In the genomic region with DNA sequence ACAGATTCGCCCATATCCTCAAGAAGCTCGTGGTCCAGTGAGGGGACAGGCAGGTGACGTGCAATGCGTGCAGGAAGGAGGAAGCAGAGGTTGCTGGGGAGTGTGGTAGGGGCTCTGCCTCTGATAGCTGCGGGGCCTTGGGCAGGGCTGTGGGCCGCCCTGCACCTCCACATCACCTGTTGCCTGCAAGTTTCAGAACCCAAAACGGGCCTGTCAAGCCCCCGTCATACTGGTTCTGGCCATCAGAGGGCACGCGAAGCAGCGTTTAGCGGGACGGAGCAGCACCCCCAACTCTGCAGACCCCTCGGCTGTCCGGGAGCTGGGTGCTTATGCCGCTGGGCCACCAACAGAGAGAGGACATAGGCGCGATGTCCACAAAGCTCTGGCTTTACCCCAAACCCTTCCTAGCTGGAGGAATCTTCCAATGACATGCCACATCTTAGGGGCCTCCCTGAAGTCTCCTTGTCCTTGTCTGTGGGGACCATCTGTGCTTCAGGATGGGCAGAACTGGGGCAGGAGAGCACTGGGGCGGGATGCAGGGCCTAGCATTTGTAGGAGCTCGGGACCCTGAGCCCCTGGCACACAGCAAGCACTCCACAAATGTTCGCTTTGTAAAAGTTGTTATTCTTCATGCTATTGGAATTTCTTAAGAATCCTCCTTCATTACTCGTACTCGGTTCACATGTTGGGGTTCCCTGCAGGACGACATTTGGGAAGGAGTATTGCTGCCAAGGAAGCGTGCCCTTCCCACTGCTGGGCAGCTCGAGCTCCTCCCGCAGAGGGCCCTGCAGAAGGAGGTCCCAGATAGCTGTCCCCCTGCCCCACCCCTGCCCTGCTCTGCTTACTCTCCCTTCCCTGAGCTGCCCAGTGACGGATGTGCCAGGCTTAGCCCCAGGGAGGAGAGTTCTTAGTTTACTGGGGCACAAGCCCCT, we compare ENCODE assay signal across 8 cellular contexts.
DNase-seq lines count a peak whose midpoint lies in the region; TF ChIP-seq lines count a peak whose summit lies in the region.

No MANE protein-coding gene starts in this region.

- H3K36me3 Mint-ChIP-seq in activated CD4-positive, alpha-beta memory T cell treated with anti-CD3 and anti-CD28 coated beads for 36 hours: no peaks in the 10 kb centered on the region
- H3K36me3 Mint-ChIP-seq in glutamatergic neuron (ENCODE audit: unreplicated experiment): no peaks in the 10 kb centered on the region

- peaks cover 11% of the 10 kb centered on the region for H3K27me3 Mint-ChIP-seq in activated CD4-positive, alpha-beta memory T cell treated with anti-CD3 and anti-CD28 coated beads for 36 hours
- peaks cover 2% of the 10 kb centered on the region for H3K27me3 Mint-ChIP-seq in glutamatergic neuron (ENCODE audit: unreplicated experiment)

- H3K36me3 ChIP-seq in ovary: no peaks in the 10 kb centered on the region

- H3K4me3 Mint-ChIP-seq in activated CD4-positive, alpha-beta memory T cell treated with anti-CD3 and anti-CD28 coated beads for 36 hours: no peak overlapping the region
- H3K4me3 Mint-ChIP-seq in glutamatergic neuron (ENCODE audit: unreplicated experiment): no peak overlapping the region

- no peaks in the 10 kb centered on the region for H3K4me1 Mint-ChIP-seq in activated CD4-positive, alpha-beta memory T cell treated with anti-CD3 and anti-CD28 coated beads for 36 hours (ENCODE audit: low read depth)
- H3K4me1 Mint-ChIP-seq in glutamatergic neuron (ENCODE audit: low read depth, unreplicated experiment): peaks cover 2% of the 10 kb centered on the region

- no peaks in the 10 kb centered on the region for H3K9me3 ChIP-seq in ovary

- CTCF ChIA-PET in activated CD4-positive, alpha-beta memory T cell treated with anti-CD3 and anti-CD28 coated beads for 36 hours (lab: Charles Lee): interaction anchor here (0.6 to 2.0 kb wide), 9 partner anchors 73 to 330 kb away, joined by 3 to 6 read pairs (median 4); no protein-coding TSS in a partner anchor

- no peaks in the 10 kb centered on the region for H3K4me1 ChIP-seq in ovary (ENCODE audit: insufficient read depth)

- DNase-seq in GM13976 (ENCODE audit: low spot score): no peak
- DNase-seq in activated CD4-positive, alpha-beta memory T cell treated with anti-CD3 and anti-CD28 coated beads for 36 hours: peak; percentile 34
- peak in 1 of 2 donors; percentile 37 for DNase-seq in foreskin fibroblast
- DNase-seq in stimulated activated CD4-positive, alpha-beta T cell treated with anti-CD3 and anti-CD28 coated beads, Interleukin-4, amount 100 ng/mL, for 24 hours: peak; percentile 8
- no peak for DNase-seq in kidney tubule cell (ENCODE audit: low spot score)
- no peak for DNase-seq in COLO668 (lab: John Stamatoyannopoulos, UW; ENCODE audit: unreplicated experiment)
- DNase-seq in ovary: no peak
- no peak for DNase-seq in glutamatergic neuron

- POLR2A ChIA-PET in activated CD4-positive, alpha-beta memory T cell treated with anti-CD3 and anti-CD28 coated beads for 36 hours (lab: Charles Lee): no interaction called here

- in situ Hi-C loops in GM13976 (cut with MboI; ENCODE audit: low sequenced_read_pairs, unreplicated experiment): no loop called here

- WGBS in ovary, 3 donors: 22 to 28% (median 25%) methylated on average over 28 of the region's 28 CpGs

- no peak overlapping the region for H3K4me3 ChIP-seq in foreskin fibroblast (ENCODE audit: low read depth in 1 of 2, low read length in 2 of 2)
- no peak overlapping the region for H3K4me3 ChIP-seq in ovary

- no peaks in the 10 kb centered on the region for H3K9me3 Mint-ChIP-seq in activated CD4-positive, alpha-beta memory T cell treated with anti-CD3 and anti-CD28 coated beads for 36 hours
- H3K9me3 Mint-ChIP-seq in glutamatergic neuron (ENCODE audit: unreplicated experiment): peaks cover 7% of the 10 kb centered on the region

- no peaks in the 10 kb centered on the region for H3K27me3 ChIP-seq in ovary

- no peak for TF ChIP-seq EP300 in ovary (IDR thresholded peaks at IDR 0.05)

- no peak for TF ChIP-seq POLR2A in ovary (IDR thresholded peaks at IDR 0.05)

- TF ChIP-seq CTCF in GM13976 (IDR thresholded peaks at IDR 0.05; ENCODE audit: borderline replicate concordance, control extremely low read depth, extremely low read depth, insufficient read depth, missing control alignments) (peak; percentile 23), foreskin fibroblast (IDR thresholded peaks at IDR 0.05; ENCODE audit: low read depth, low read length) (peak; percentile 61), ovary (IDR thresholded peaks at IDR 0.05) (no peak), glutamatergic neuron (IDR thresholded peaks at IDR 0.05; ENCODE audit: partially characterized antibody, unreplicated experiment) (no peak)

- no peak overlapping the region for H3K27ac ChIP-seq in ovary

- intact Hi-C loops in activated CD4-positive, alpha-beta memory T cell treated with anti-CD3 and anti-CD28 coated beads for 36 hours (cut with micrococcal nuclease): no loop called here
- intact Hi-C loops in ovary (cut with DNase I): loop anchor here in 3 of 4 donors (5.0 to 10.0 kb wide), 4 partner anchors 88 to 218 kb away; a partner anchor contains a TSS

- no peak overlapping the region for H3K27ac Mint-ChIP-seq in activated CD4-positive, alpha-beta memory T cell treated with anti-CD3 and anti-CD28 coated beads for 36 hours
- no peak overlapping the region for H3K27ac Mint-ChIP-seq in glutamatergic neuron (ENCODE audit: unreplicated experiment)

Comparison
In these comparisons a context has a peak if more than half of its experiments do, and no peak if none do; other contexts are left out.
1. DNase-seq: peak in activated CD4-positive, alpha-beta memory T cell treated with anti-CD3 and anti-CD28 coated beads for 36 hours (single experiment) and stimulated activated CD4-positive, alpha-beta T cell treated with anti-CD3 and anti-CD28 coated beads, Interleukin-4, amount 100 ng/mL, for 24 hours (single experiment); none in GM13976 (single experiment), kidney tubule cell (single experiment), COLO668 (single experiment), ovary (0 of 5) and glutamatergic neuron (single experiment).
2. CTCF ChIP-seq: peak in GM13976 (single experiment) and foreskin fibroblast (single experiment); none in ovary (0 of 3) and glutamatergic neuron (single experiment).